ENCODE assay signal across 8 cellular contexts in genomic region chr19:2488942-2489731, GRCh38. TPM values are rescaled to one million over a fixed set of nuclear protein-coding genes. Genes with fewer than 3 reads are reported as not detected.
A peak's percentile ranks its signal among the peaks of the same experiment; 100 is the strongest.
DNase-seq lines count a peak whose midpoint lies in the region; ATAC-seq, FAIRE-seq and TF ChIP-seq lines count a peak whose summit lies in the region.

No MANE protein-coding gene starts in this region.

- H3K4me3 ChIP-seq in endothelial cell of umbilical vein (replicated peaks in 1 of 3; ENCODE audit: insufficient read depth in 1 of 3, low read depth in 1 of 3, low read length in 3 of 3) = peak overlapping the region; percentile 14 to 25 (median 15)
- peak overlapping the region; percentile 40 to 46 for H3K4me3 ChIP-seq in vagina

- peak overlapping the region; percentile 47 for H3K4me2 ChIP-seq in endothelial cell of umbilical vein (ENCODE audit: insufficient read depth, low read length)

- no TSS peak for BruUV-seq in endothelial cell of umbilical vein (replicated peaks; lab: Mats Ljungman, UMichigan)

- peak overlapping the region; percentile 74 for H3K9ac ChIP-seq in endothelial cell of umbilical vein (replicated peaks; ENCODE audit: extremely low read depth, insufficient read depth, low read length)

- dilution Hi-C loops in endothelial cell of umbilical vein (cut with MboI; ENCODE audit: extremely low pct_ligation_motif_present, low sequenced_read_pairs) = no loop called here

- peak overlapping the region; percentile 69 for H2AFZ ChIP-seq in endothelial cell of umbilical vein (ENCODE audit: low read depth, low read length)

- H3K9me3 ChIP-seq in endothelial cell of umbilical vein (replicated peaks; ENCODE audit: control insufficient read depth, insufficient read depth, low read length) (no peaks in the 10 kb centered on the region), vagina (no peaks in the 10 kb centered on the region)

- peak overlapping the region; percentile 19 for H3K27ac ChIP-seq in endothelial cell of umbilical vein (ENCODE audit: insufficient read depth, low read depth, low read length)
- peak overlapping the region; percentile 36 for H3K27ac ChIP-seq in vagina

- H3K27ac Mint-ChIP-seq in mesothelial cell of epicardium = peak overlapping the region; percentile 39

- POLR2A ChIA-PET in endothelial cell of umbilical vein (lab: Charles Lee) = interaction anchor here (2.3 kb wide), 1 partner anchor 13 kb away, joined by 11 read pairs; the partner anchor contains the start of gene GADD45B

- TF ChIP-seq POLR2A in endothelial cell of umbilical vein (IDR thresholded peaks at IDR 0.05; ENCODE audit: low read depth, low read length) (no peak), vagina (IDR thresholded peaks at IDR 0.05) (no peak)

- TF ChIP-seq CTCF in endothelial cell of umbilical vein (IDR thresholded peaks at IDR 0.05; ENCODE audit: extremely low read depth in 1 of 2, insufficient read depth in 1 of 2, low read depth in 1 of 2, low read length in 2 of 2) = no peak
- TF ChIP-seq CTCF in mesothelial cell of epicardium (IDR thresholded peaks at IDR 0.05; ENCODE audit: unreplicated experiment) = no peak
- TF ChIP-seq CTCF in vagina (IDR thresholded peaks at IDR 0.05) = no peak

- peaks cover 18% of the 10 kb centered on the region for H3K4me1 ChIP-seq in endothelial cell of umbilical vein (ENCODE audit: control insufficient read depth, extremely low read depth, insufficient read depth, low read length)
- H3K4me1 ChIP-seq in vagina = peaks cover 48% of the 10 kb centered on the region

- intact Hi-C loops in endothelial cell of umbilical vein (cut with micrococcal nuclease) (loop anchor here (1.0 kb wide), 1 partner anchor 10 kb away; no protein-coding TSS in a partner anchor), vagina (cut with DNase I) (no loop called here)

- H3K9me1 ChIP-seq in endothelial cell of umbilical vein (replicated peaks; ENCODE audit: control insufficient read depth, extremely low read depth, insufficient read depth, low read length) = no peaks in the 10 kb centered on the region

- ATAC-seq in activated CD4-positive, CD25-positive, alpha-beta regulatory T cell treated with anti-CD3 and anti-CD28 coated beads, Interleukin-2, amount 50 U/mL, for 24 hours = peak; percentile 8 to 24

- no peaks in the 10 kb centered on the region for H3K79me2 ChIP-seq in endothelial cell of umbilical vein (ENCODE audit: control insufficient read depth, insufficient read depth, low read length)

- no peaks in the 10 kb centered on the region for H4K20me1 ChIP-seq in endothelial cell of umbilical vein (replicated peaks; ENCODE audit: control insufficient read depth, extremely low read depth, insufficient read depth, low read length)

- no peak for FAIRE-seq in RCC 7860 (lab: Jason Lieb, UNC)
- peak; percentile 55 for FAIRE-seq in endothelial cell of umbilical vein (lab: Jason Lieb, UNC)
- no peak for FAIRE-seq in GM19239 (lab: Jason Lieb, UNC)

- H3K36me3 ChIP-seq in endothelial cell of umbilical vein (ENCODE audit: control insufficient read depth in 2 of 2, extremely low read depth in 1 of 2, insufficient read depth in 2 of 2, low read length in 2 of 2) (no peaks in the 10 kb centered on the region), vagina (no peaks in the 10 kb centered on the region)

- H3K27me3 ChIP-seq in endothelial cell of umbilical vein (ENCODE audit: control insufficient read depth in 2 of 2, insufficient read depth in 2 of 2, low read length in 2 of 2) = no peaks in the 10 kb centered on the region
- no peaks in the 10 kb centered on the region for H3K27me3 ChIP-seq in vagina

- CTCF ChIA-PET in endothelial cell of umbilical vein (lab: Charles Lee) = no interaction called here

- no peaks in the 10 kb centered on the region for H3K36me3 Mint-ChIP-seq in mesothelial cell of epicardium

- H3K4me1 Mint-ChIP-seq in mesothelial cell of epicardium = peaks cover 28% of the 10 kb centered on the region

- H3K9me3 Mint-ChIP-seq in mesothelial cell of epicardium = peaks cover under 1% of the 10 kb centered on the region

- no peak for DNase-seq in activated CD4-positive, CD25-positive, alpha-beta regulatory T cell treated with anti-CD3 and anti-CD28 coated beads, Interleukin-2, amount 50 U/mL, for 72 hours
- DNase-seq in RCC 7860 (ENCODE audit: low spot score) = peak; percentile 49
- peak; percentile 34 for DNase-seq in endothelial cell of umbilical vein (ENCODE audit: low read depth, low spot score)
- peak; percentile 55 to 71 for DNase-seq in mesothelial cell of epicardium (ENCODE audit: low spot score in 2 of 2, unreplicated experiment in 2 of 2)
- DNase-seq in vagina (ENCODE audit: extremely low spot score in 2 of 2) = no peak
- no peak for DNase-seq in NCI-H524 treated with DMSO at 0.1 percent for 48 hours (lab: John Stamatoyannopoulos, UW)
- no peak for DNase-seq in GM19239 (ENCODE audit: insufficient read length, low spot score)

- H3K4me3 Mint-ChIP-seq in mesothelial cell of epicardium = peak overlapping the region; percentile 43

- H3K27me3 Mint-ChIP-seq in mesothelial cell of epicardium (ENCODE audit: low read depth) = no peaks in the 10 kb centered on the region

TF ChIP-seq in endothelial cell of umbilical vein, 7 proteins besides CTCF, POLR2A, EP300 and RAD21:
- TF ChIP-seq MAX (IDR thresholded peaks at IDR 0.05; ENCODE audit: insufficient read depth, insufficient read length) (no peak), EZH2 (IDR thresholded peaks at IDR 0.05; ENCODE audit: borderline replicate concordance, low read depth, low read length, severe bottlenecking) (no peak), JUN (IDR thresholded peaks at IDR 0.05; ENCODE audit: borderline replicate concordance, insufficient read depth, insufficient read length, low read depth) (no peak), POLR2AphosphoS5 (IDR thresholded peaks at IDR 0.05; ENCODE audit: insufficient read depth, low read depth, low read length) (no peak), GATA2 (IDR thresholded peaks at IDR 0.05; ENCODE audit: insufficient read depth, insufficient read length, low read depth, low read length) (no peak), MYC (IDR thresholded peaks at IDR 0.05; ENCODE audit: low read depth, low read length) (no peak), FOS (IDR thresholded peaks at IDR 0.05; ENCODE audit: borderline replicate concordance, insufficient read depth, low read length) (no peak)

RNA-seq across cellular contexts. Expression of gene GADD45B, which starts 13.2 kb away (rescaled TPM):
- total RNA-seq in endothelial cell of umbilical vein (61.3 and 75.9 TPM in 2 replicates), mesothelial cell of epicardium (80.0 to 84.4 TPM (median 84.1 TPM) in 3 replicates), vagina (181 TPM)
- 249 and 267 TPM in 2 replicates for polyA plus RNA-seq in endothelial cell of umbilical vein
- polyA plus RNA-seq in endothelial cell of umbilical vein (2011; cell fraction: cytosol; rRNA removed) = 162 and 222 TPM in 2 replicates
- 291 and 446 TPM in 2 replicates for polyA plus RNA-seq in endothelial cell of umbilical vein (2011; cell fraction: nucleus; rRNA removed)
- polyA plus RNA-seq in endothelial cell of umbilical vein (2012) = 38.1 and 69.3 TPM in 2 replicates
- 101 and 128 TPM in 2 replicates for polyA minus RNA-seq in endothelial cell of umbilical vein
- 61.3 TPM for polyA minus RNA-seq in endothelial cell of umbilical vein (2011; cell fraction: cytosol; rRNA and poly(A)+ RNA removed)
- polyA minus RNA-seq in endothelial cell of umbilical vein (2011; cell fraction: nucleus; rRNA and poly(A)+ RNA removed) = 110 and 238 TPM in 2 replicates

RNA-seq across cellular contexts. Expression of gene LMNB2, which starts 32.4 kb away (rescaled TPM):
- total RNA-seq in endothelial cell of umbilical vein (147 and 153 TPM in 2 replicates), mesothelial cell of epicardium (86.0 to 95.8 TPM (median 89.0 TPM) in 3 replicates), vagina (41.0 TPM)
- polyA plus RNA-seq in endothelial cell of umbilical vein = 176 and 203 TPM in 2 replicates
- 120 and 155 TPM in 2 replicates for polyA plus RNA-seq in endothelial cell of umbilical vein (2011; cell fraction: cytosol; rRNA removed)
- polyA plus RNA-seq in endothelial cell of umbilical vein (2011; cell fraction: nucleus; rRNA removed) = 93.4 and 108 TPM in 2 replicates
- polyA plus RNA-seq in endothelial cell of umbilical vein (2012) = 104 and 106 TPM in 2 replicates
- polyA minus RNA-seq in endothelial cell of umbilical vein = 116 and 121 TPM in 2 replicates
- polyA minus RNA-seq in endothelial cell of umbilical vein (2011; cell fraction: cytosol; rRNA and poly(A)+ RNA removed) = 46.2 TPM
- polyA minus RNA-seq in endothelial cell of umbilical vein (2011; cell fraction: nucleus; rRNA and poly(A)+ RNA removed) = 22.7 and 25.8 TPM in 2 replicates

Comparison
In these comparisons a context has a peak if more than half of its experiments do, and no peak if none do; other contexts are left out.
1. DNase-seq: peak in RCC 7860 (single experiment), endothelial cell of umbilical vein (single experiment) and mesothelial cell of epicardium (2 of 2); none in activated CD4-positive, CD25-positive, alpha-beta regulatory T cell treated with anti-CD3 and anti-CD28 coated beads, Interleukin-2, amount 50 U/mL, for 72 hours (single experiment), vagina (0 of 2), NCI-H524 treated with DMSO at 0.1 percent for 48 hours (single experiment) and GM19239 (single experiment).